Comparison of ENCODE assay signal across 24 cellular contexts in genomic region chr10:107790271-107790670, GRCh38.
"Had no signal": no experiment of that assay in that cellular context is flagged by ENCODE, and none has a peak within 500 bp of the region (broad histone marks: within the 10 kb centered on the region; RNA-seq: fewer than 3 reads in every experiment).

No MANE protein-coding gene starts in this region.

- DNase-seq: activated CD4-positive, alpha-beta T cell treated with anti-CD3 and anti-CD28 coated beads for 4 hours; activated CD4-positive, alpha-beta T cell treated with anti-CD3 and anti-CD28 coated beads, Interleukin-2, amount 50 U/mL, for 48 hours; activated effector memory CD4-positive, alpha-beta T cell treated with Interleukin-2 at 50 U/mL for 16 hours; activated naive CD4-positive, alpha-beta T cell treated with anti-CD3 and anti-CD28 coated beads, Interleukin-2, amount 50 U/mL, for 16 hours; activated naive CD8-positive, alpha-beta T cell treated with anti-CD3 and anti-CD28 coated beads, Interleukin-2, amount 50 U/mL, for 24 hours; activated T-cell treated with anti-CD3 and anti-CD28 coated beads, Interleukin-2, amount 50 U/mL, for 48 hours; central memory CD4-positive, alpha-beta T cell; effector memory CD8-positive, alpha-beta T cell; head of caudate nucleus; hypothalamus; left cardiac atrium; occipital lobe; stimulated activated CD4-positive, alpha-beta T cell treated with anti-CD3 and anti-CD28 coated beads, Interleukin-2, amount 100 ng/mL, for 48 hours; stimulated activated CD8-positive, alpha-beta memory T cell treated with anti-CD3 and anti-CD28 coated beads, Interleukin-4, amount 100 ng/mL, for 48 hours; stimulated activated naive CD4-positive, alpha-beta T cell; T-helper 9 cell; testis had no signal

- H3K27ac Mint-ChIP-seq: activated naive CD8-positive, alpha-beta T cell treated with anti-CD3 and anti-CD28 coated beads, Interleukin-2, amount 50 U/mL, for 24 hours; effector memory CD8-positive, alpha-beta T cell; progenitor cell of endocrine pancreas; WTC11 had no signal

- ATAC-seq: activated naive CD8-positive, alpha-beta T cell treated with anti-CD3 and anti-CD28 coated beads, Interleukin-2, amount 50 U/mL, for 24 hours; effector memory CD8-positive, alpha-beta T cell; esophagus mucosa; gastroesophageal sphincter; left cardiac atrium; WTC11 had no signal

- H3K4me1 Mint-ChIP-seq: activated naive CD8-positive, alpha-beta T cell treated with anti-CD3 and anti-CD28 coated beads, Interleukin-2, amount 50 U/mL, for 24 hours; WTC11 had no signal

- H3K4me3 Mint-ChIP-seq: activated naive CD8-positive, alpha-beta T cell treated with anti-CD3 and anti-CD28 coated beads, Interleukin-2, amount 50 U/mL, for 24 hours; effector memory CD8-positive, alpha-beta T cell; WTC11 had no signal

- FAIRE-seq: colon, endothelial cell of umbilical vein, islet of Langerhans had no signal
